Comparison of ENCODE assay signal across 22 cellular contexts in the genomic region with DNA sequence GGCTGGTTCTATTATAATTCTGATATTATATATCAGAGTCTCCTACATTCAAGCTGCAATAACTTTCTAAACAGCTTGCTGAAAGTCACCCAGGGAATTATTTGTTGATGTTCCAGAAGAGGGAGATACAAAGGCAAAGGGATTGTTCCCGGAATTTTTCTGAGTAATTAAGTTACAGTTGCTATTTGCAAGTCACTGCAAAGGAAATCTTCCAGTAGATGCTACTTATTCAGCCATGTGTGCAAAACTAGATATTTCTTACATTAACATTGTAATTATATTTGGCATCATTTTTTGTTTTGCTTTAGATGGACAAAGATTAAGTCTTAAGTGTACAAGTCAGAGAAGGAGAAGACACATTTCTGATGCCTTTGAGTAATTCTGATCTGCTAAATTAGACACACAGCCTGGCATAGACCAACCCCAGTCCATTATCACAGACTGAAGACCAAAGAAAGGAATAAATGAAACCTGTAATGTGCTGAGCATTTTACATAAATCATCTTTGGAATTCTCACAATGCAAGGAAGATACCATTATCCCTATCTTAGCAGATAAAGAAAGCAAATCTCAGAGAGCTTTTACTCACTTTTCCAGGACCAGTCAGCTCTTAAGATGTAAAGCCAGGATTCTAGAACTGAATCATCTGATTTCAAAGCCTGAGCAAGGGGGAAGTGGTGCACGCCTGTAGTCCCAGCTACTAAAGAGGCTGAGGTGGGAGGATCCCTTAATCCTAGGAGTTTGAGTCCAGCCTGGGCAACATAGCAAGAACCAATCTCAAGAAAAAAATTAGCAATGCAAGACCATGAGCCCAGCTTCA.
"Had no signal": no experiment of that assay in that cellular context is flagged by ENCODE, and none has a peak within 500 bp of the region (broad histone marks: within the 10 kb centered on the region; RNA-seq: fewer than 3 reads in every experiment).

No MANE protein-coding gene starts in this region.

- H3K27ac ChIP-seq: hepatocyte, left ventricle myocardium inferior, lower lobe of right lung, pancreas, suprapubic skin, thyroid gland had no signal

- H3K4me3 Mint-ChIP-seq: memory B cell; natural killer cell treated with Interleukin-12 subunit alpha and Interleukin-12 subunit beta and Interleukin-15 and Interleukin-18, amount 100 ng/mL, for 72 hours; type B pancreatic cell had no signal

- H3K4me1 ChIP-seq: left ventricle myocardium inferior, lower lobe of right lung, pancreas, suprapubic skin had no signal

- H3K36me3 Mint-ChIP-seq: natural killer cell treated with Interleukin-12 subunit alpha and Interleukin-12 subunit beta and Interleukin-15 and Interleukin-18, amount 100 ng/mL, for 72 hours; type B pancreatic cell had no signal

- H2AFZ ChIP-seq: hepatocyte had no signal

- H3K4me3 ChIP-seq: hepatocyte, left ventricle myocardium inferior, lower lobe of right lung, mucosa of descending colon, pancreas, smooth muscle cell, suprapubic skin, thyroid gland had no signal

- H3K27me3 Mint-ChIP-seq: type B pancreatic cell had no signal

- ATAC-seq: esophagus mucosa; lower lobe of right lung; mucosa of descending colon; natural killer cell treated with Interleukin-12 subunit alpha and Interleukin-12 subunit beta and Interleukin-15 and Interleukin-18, amount 100 ng/mL, for 72 hours; pancreas; right cardiac atrium had no signal

- H3K27ac Mint-ChIP-seq: memory B cell; natural killer cell treated with Interleukin-12 subunit alpha and Interleukin-12 subunit beta and Interleukin-15 and Interleukin-18, amount 100 ng/mL, for 72 hours; type B pancreatic cell had no signal

- H3K4me2 ChIP-seq: hepatocyte, smooth muscle cell had no signal

- H3K4me1 Mint-ChIP-seq: memory B cell had no signal

- H3K79me2 ChIP-seq: hepatocyte had no signal

- H3K9me3 ChIP-seq: left ventricle myocardium inferior, lower lobe of right lung, mucosa of descending colon, pancreas, suprapubic skin, thyroid gland had no signal

- H3K36me3 ChIP-seq: left ventricle myocardium inferior, lower lobe of right lung, pancreas, suprapubic skin, thyroid gland had no signal

- H3K9me3 Mint-ChIP-seq: natural killer cell treated with Interleukin-12 subunit alpha and Interleukin-12 subunit beta and Interleukin-15 and Interleukin-18, amount 100 ng/mL, for 72 hours; type B pancreatic cell had no signal

- H3K27me3 ChIP-seq: hepatocyte, pancreas, suprapubic skin, thyroid gland had no signal

- DNase-seq: cortex of kidney; effector memory CD4-positive, alpha-beta T cell; foreskin melanocyte; head of caudate nucleus; kidney; left cardiac atrium; left ventricle myocardium inferior; lower lobe of right lung; mucosa of descending colon; occipital lobe; pancreas; right cardiac atrium; stimulated activated CD4-positive, alpha-beta T cell treated with anti-CD3 and anti-CD28 coated beads, Interleukin-2, amount 100 ng/mL, for 48 hours; stimulated activated naive CD4-positive, alpha-beta T cell treated with Interleukin-2 at 50 U/mL for 16 hours had no signal
